10 cellular contexts compared by ENCODE assay signal in genomic region chr11:108967571-108967970, GRCh38.
DNase-seq lines count a peak whose midpoint lies in the region; ATAC-seq and TF ChIP-seq lines count a peak whose summit lies in the region.
"Had no signal": no experiment of that assay in that cellular context is flagged by ENCODE, and none has a peak within 500 bp of the region (broad histone marks: within the 10 kb centered on the region; RNA-seq: fewer than 3 reads in every experiment).

No MANE protein-coding gene starts in this region.

- H3K9me3 ChIP-seq in adipocyte (ENCODE audit: control insufficient read depth, low read length) (peaks cover 7% of the 10 kb centered on the region), heart right ventricle (peaks cover 0 to 8% (median 0%) of the 10 kb centered on the region in 11 donors), skeletal muscle tissue (ENCODE audit: control insufficient read depth in 3 of 3, low read length in 3 of 3) (no peaks in the 10 kb centered on the region), T-helper 17 cell (ENCODE audit: control insufficient read depth, low read length, poor library complexity, severe bottlenecking) (no peaks in the 10 kb centered on the region), right lobe of liver (no peaks in the 10 kb centered on the region)

- H3K27me3 ChIP-seq in GM23338 (ENCODE audit: insufficient read depth) (no peaks in the 10 kb centered on the region), adipocyte (replicated peaks; ENCODE audit: control insufficient read depth, insufficient read depth, low read length) (no peaks in the 10 kb centered on the region), heart right ventricle (no peaks in the 10 kb centered on the region), skeletal muscle tissue (ENCODE audit: control insufficient read depth in 3 of 3, insufficient read depth in 3 of 3, low read length in 3 of 3) (no peaks in the 10 kb centered on the region), right lobe of liver (no peaks in the 10 kb centered on the region)

- H3K36me3 Mint-ChIP-seq in GM23338 (ENCODE audit: low read depth) (no peaks in the 10 kb centered on the region), T-helper 17 cell (ENCODE audit: low read depth) (no peaks in the 10 kb centered on the region)
- H3K36me3 Mint-ChIP-seq: natural killer cell treated with Interleukin-12 subunit alpha and Interleukin-12 subunit beta and Interleukin-15 and Interleukin-18, amount 100 ng/mL, for 72 hours had no signal

- H4K20me1 ChIP-seq in GM23338 (replicated peaks; ENCODE audit: insufficient read depth) = no peaks in the 10 kb centered on the region

- no peak overlapping the region for H2AFZ ChIP-seq in GM23338

- no peak; the same call in 1 of the 3 replicates for ATAC-seq in GM23338
- ATAC-seq in heart right ventricle = peak; percentile 80 to 96 (median 92)
- no peak for ATAC-seq in T-helper 17 cell
- no peak for ATAC-seq in right lobe of liver
- ATAC-seq: natural killer cell treated with Interleukin-12 subunit alpha and Interleukin-12 subunit beta and Interleukin-15 and Interleukin-18, amount 100 ng/mL, for 72 hours had no signal

- no peaks in the 10 kb centered on the region for H3F3A ChIP-seq in GM23338 (replicated peaks; ENCODE audit: low read depth)

- H3K4me3 Mint-ChIP-seq in GM23338 = no peak overlapping the region
- no peak overlapping the region for H3K4me3 Mint-ChIP-seq in T-helper 17 cell
- H3K4me3 Mint-ChIP-seq: natural killer cell treated with Interleukin-12 subunit alpha and Interleukin-12 subunit beta and Interleukin-15 and Interleukin-18, amount 100 ng/mL, for 72 hours had no signal

- 41 to 52% methylated on average over 7 of the region's 7 CpGs for WGBS in heart right ventricle, 2 donors
- whole genome bisulfite sequencing in right lobe of liver (ENCODE audit: insufficient coverage, low coverage, low lambda C conversion rate, missing lambda C conversion rate) = 64% methylated on average over 6 of the region's 7 CpGs

- H3K36me3 ChIP-seq in GM23338 (ENCODE audit: insufficient read depth) (no peaks in the 10 kb centered on the region), adipocyte (ENCODE audit: control insufficient read depth, insufficient read depth, low read length, severe bottlenecking) (no peaks in the 10 kb centered on the region), heart right ventricle (no peaks in the 10 kb centered on the region), skeletal muscle tissue (ENCODE audit: control insufficient read depth in 3 of 3, insufficient read depth in 3 of 3, low read length in 3 of 3) (no peaks in the 10 kb centered on the region), right lobe of liver (no peaks in the 10 kb centered on the region)

- no peaks in the 10 kb centered on the region; the same call in 2 of the 3 replicates for H3K9me3 Mint-ChIP-seq in GM23338
- H3K9me3 Mint-ChIP-seq: natural killer cell treated with Interleukin-12 subunit alpha and Interleukin-12 subunit beta and Interleukin-15 and Interleukin-18, amount 100 ng/mL, for 72 hours had no signal

- TF ChIP-seq CTCF in GM23338 (conservative IDR thresholded peaks at IDR 0.05; ENCODE audit: low read depth in 2 of 2) = no peak
- no peak for TF ChIP-seq CTCF in heart right ventricle (IDR thresholded peaks at IDR 0.05)
- no peak for TF ChIP-seq CTCF in right lobe of liver (IDR thresholded peaks at IDR 0.05)

- peak overlapping the region; percentile 33; the same call in 1 of the 2 replicates for H3K4me2 ChIP-seq in GM23338

- peaks cover 14% of the 10 kb centered on the region; the same call in 1 of the 2 replicates for H3K9me2 ChIP-seq in GM23338 (ENCODE audit: insufficient read depth)

- H3K4me3 ChIP-seq in GM23338 (no peak overlapping the region), adipocyte (ENCODE audit: low read length) (no peak overlapping the region), heart right ventricle (no peak overlapping the region), skeletal muscle tissue (ENCODE audit: low read length in 3 of 3) (peak overlapping the region; percentile 20 to 42 (median 25)), right lobe of liver (no peak overlapping the region)

- H3K27ac ChIP-seq in GM23338 (ENCODE audit: low read depth) (no peak overlapping the region), heart right ventricle (peak overlapping the region; percentile 20 to 79 (median 66)), skeletal muscle tissue (ENCODE audit: low read depth, low read length) (peak overlapping the region; percentile 41), right lobe of liver (no peak overlapping the region)

- no peak for TF ChIP-seq POLR2A in right lobe of liver (IDR thresholded peaks at IDR 0.05)

- peak overlapping the region; percentile 47; the same call in 1 of the 2 replicates for H3K27ac Mint-ChIP-seq in GM23338
- no peak overlapping the region for H3K27ac Mint-ChIP-seq in T-helper 17 cell
- H3K27ac Mint-ChIP-seq: natural killer cell treated with Interleukin-12 subunit alpha and Interleukin-12 subunit beta and Interleukin-15 and Interleukin-18, amount 100 ng/mL, for 72 hours had no signal

- peaks cover 17% of the 10 kb centered on the region for H3K4me1 Mint-ChIP-seq in GM23338
- no peaks in the 10 kb centered on the region for H3K4me1 Mint-ChIP-seq in T-helper 17 cell

- H3K4me1 ChIP-seq in GM23338 (ENCODE audit: insufficient read depth) (peaks cover 19% of the 10 kb centered on the region), adipocyte (ENCODE audit: control insufficient read depth, insufficient read depth, low read length) (peaks cover 5% of the 10 kb centered on the region), heart right ventricle (peaks cover 0 to 22% (median 0%) of the 10 kb centered on the region in 9 donors), skeletal muscle tissue (ENCODE audit: control insufficient read depth in 3 of 3, insufficient read depth in 3 of 3, low read length in 3 of 3) (peaks cover 13 to 21% (median 14%) of the 10 kb centered on the region in 3 donors), right lobe of liver (no peaks in the 10 kb centered on the region)

- intact Hi-C loops in heart right ventricle (cut with DNase I) (loop anchor here in 2 of 10 donors (1.0 to 5.0 kb wide), 2 partner anchors 104 to 105 kb away; no protein-coding TSS in a partner anchor), right lobe of liver (cut with DNase I) (no loop called here)

- H3K27me3 Mint-ChIP-seq in GM23338 (ENCODE audit: insufficient read depth, low read depth, poor library complexity) (peaks cover 4% of the 10 kb centered on the region), T-helper 17 cell (peaks cover 5% of the 10 kb centered on the region)

- no peaks in the 10 kb centered on the region for H3K79me2 ChIP-seq in GM23338 (replicated peaks; ENCODE audit: insufficient read depth)

- DNase-seq in GM23338 (ENCODE audit: low spot score) (no peak), adipocyte (ENCODE audit: low read depth) (peak; percentile 63), heart right ventricle (peak; percentile 32 to 66), putamen (ENCODE audit: low spot score) (no peak), T-helper 17 cell (no peak), right lobe of liver (no peak)
- DNase-seq: NCI-H2081 treated with DMSO at 0.1 percent for 48 hours, RPMI8226 had no signal

- H3K9ac ChIP-seq in adipocyte (ENCODE audit: low read length) (no peak overlapping the region), skeletal muscle tissue (ENCODE audit: low read depth in 1 of 3, low read length in 3 of 3) (peak overlapping the region in 1 of 3 donors; percentile 25)

TF ChIP-seq in GM23338, 12 proteins besides CTCF, POLR2A, EP300 and RAD21 (continues in another document):
- no peak for TF ChIP-seq JUNB (IDR thresholded peaks at IDR 0.05; ENCODE audit: unreplicated experiment)

Comparison
In these comparisons a context has a peak if more than half of its experiments do, and no peak if none do; other contexts are left out.
1. ATAC-seq: peak in heart right ventricle (8 of 8); none in GM23338 (single experiment), T-helper 17 cell (single experiment) and right lobe of liver (0 of 4).
2. DNase-seq: peak in adipocyte (single experiment) and heart right ventricle (2 of 2); none in GM23338 (single experiment), putamen (single experiment), T-helper 17 cell (0 of 3) and right lobe of liver (0 of 3).
3. H3K27ac ChIP-seq: peak in heart right ventricle (10 of 10) and skeletal muscle tissue (single experiment); none in GM23338 (single experiment) and right lobe of liver (0 of 3).
4. H3K4me3 ChIP-seq: peak in skeletal muscle tissue (3 of 3); none in GM23338 (single experiment), adipocyte (single experiment), heart right ventricle (0 of 10) and right lobe of liver (0 of 3).